ENCODE assay signal across 8 cellular contexts in genomic region chr19:48633148-48634035, GRCh38. TPM values are rescaled to one million over a fixed set of nuclear protein-coding genes. Genes with fewer than 3 reads are reported as not detected.
A peak's percentile ranks its signal among the peaks of the same experiment; 100 is the strongest.
DNase-seq lines count a peak whose midpoint lies in the region; ATAC-seq and TF ChIP-seq lines count a peak whose summit lies in the region.

No MANE protein-coding gene starts in this region.

- TF ChIP-seq POLR2A in esophagus muscularis mucosa (IDR thresholded peaks at IDR 0.05; ENCODE audit: low read depth) = no peak

- H3K79me2 ChIP-seq in DOHH2 (ENCODE audit: control insufficient read depth, low read length) = peaks cover 27% of the 10 kb centered on the region

- POLR2A ChIA-PET in Panc1 (lab: Charles Lee) = interaction anchor here (0.6 kb wide), 1 partner anchor 253 kb away, joined by 5 read pairs; no protein-coding TSS in a partner anchor

- H3K4me1 Mint-ChIP-seq in mesothelial cell of epicardium = peaks cover 38% of the 10 kb centered on the region

- no TSS peak for BruUV-seq in Panc1 (replicated peaks; lab: Mats Ljungman, UMichigan)

- no peaks in the 10 kb centered on the region for H3K27me3 Mint-ChIP-seq in mesothelial cell of epicardium (ENCODE audit: low read depth)

- no peaks in the 10 kb centered on the region for H3K9me3 Mint-ChIP-seq in mesothelial cell of epicardium

- in situ Hi-C loops in Panc1 (cut with HindIII; ENCODE audit: low pct_unique_long_range_greater_than_20kb, low sequenced_read_pairs) (no loop called here), KBM-7 (cut with MboI; ENCODE audit: low pct_unique_long_range_greater_than_20kb, low sequenced_read_pairs) (no loop called here)

- CTCF ChIA-PET in Panc1 (lab: Charles Lee) = no interaction called here

- DNase-seq in Panc1 (ENCODE audit: low read depth, low spot score) (no peak), esophagus muscularis mucosa (ENCODE audit: extremely low spot score) (no peak), COLO668 (lab: John Stamatoyannopoulos, UW; ENCODE audit: unreplicated experiment) (no peak), KBM-7 (no peak), mesothelial cell of epicardium (ENCODE audit: low spot score in 2 of 2, unreplicated experiment in 2 of 2) (no peak), aorta (no peak)

- H3K9ac ChIP-seq in rectal smooth muscle tissue (ENCODE audit: low read length) = no peak overlapping the region

- H3K9me3 ChIP-seq in DOHH2 (ENCODE audit: control insufficient read depth, insufficient read depth, low read length) (no peaks in the 10 kb centered on the region), Panc1 (ENCODE audit: control insufficient read depth, insufficient read depth, low read depth, low read length) (no peaks in the 10 kb centered on the region), esophagus muscularis mucosa (no peaks in the 10 kb centered on the region), aorta (ENCODE audit: control insufficient read depth, low read length) (no peaks in the 10 kb centered on the region)

- intact Hi-C loops in Panc1 (cut with micrococcal nuclease; ENCODE audit: unreplicated experiment) (no loop called here), esophagus muscularis mucosa (cut with DNase I) (no loop called here), aorta (cut with DNase I) (loop anchor here in 1 of 2 donors (10.0 kb wide), 1 partner anchor 1359 kb away; the partner anchor contains the start of gene INAFM1)

- H3K36me3 ChIP-seq in DOHH2 (ENCODE audit: control insufficient read depth, low read length) = peaks cover 35% of the 10 kb centered on the region
- no peaks in the 10 kb centered on the region; the same call in 1 of the 2 replicates for H3K36me3 ChIP-seq in Panc1 (ENCODE audit: control insufficient read depth, insufficient read depth, low read length)
- peaks cover 0 to 35% (median 0%) of the 10 kb centered on the region in 4 donors for H3K36me3 ChIP-seq in esophagus muscularis mucosa
- peaks cover 16% of the 10 kb centered on the region for H3K36me3 ChIP-seq in rectal smooth muscle tissue (ENCODE audit: control insufficient read depth, insufficient read depth, low read length)
- H3K36me3 ChIP-seq in aorta (ENCODE audit: control insufficient read depth in 1 of 2, insufficient read depth in 2 of 2, low read length in 1 of 2) = no peaks in the 10 kb centered on the region

- peaks cover 19% of the 10 kb centered on the region for H3F3A ChIP-seq in DOHH2 (ENCODE audit: control insufficient read depth, insufficient read depth)

- H3K4me3 ChIP-seq in DOHH2 (ENCODE audit: low read length) = peak overlapping the region; percentile 87
- H3K4me3 ChIP-seq in Panc1 (ENCODE audit: low read depth in 2 of 2, low read length in 2 of 2) = peak overlapping the region in 1 of 2 experiments; percentile 10; a peak in 2 of 4 replicates
- H3K4me3 ChIP-seq in esophagus muscularis mucosa = peak overlapping the region in 3 of 4 donors; percentile 78 to 81 (median 79)
- peak overlapping the region; percentile 52 for H3K4me3 ChIP-seq in rectal smooth muscle tissue (ENCODE audit: low read length)
- H3K4me3 ChIP-seq in aorta (ENCODE audit: low read length in 2 of 2) = no peak overlapping the region

- H3K4me3 Mint-ChIP-seq in mesothelial cell of epicardium = no peak overlapping the region

- peak overlapping the region; percentile 93 for H3K4me2 ChIP-seq in DOHH2 (ENCODE audit: low read length)

- TF ChIP-seq CTCF in DOHH2 (IDR thresholded peaks at IDR 0.05; ENCODE audit: low read depth, low read length, poor library complexity, severe bottlenecking) (no peak), Panc1 (IDR thresholded peaks at IDR 0.05) (no peak), esophagus muscularis mucosa (IDR thresholded peaks at IDR 0.05) (no peak), mesothelial cell of epicardium (IDR thresholded peaks at IDR 0.05; ENCODE audit: unreplicated experiment) (no peak)

- H3K27ac ChIP-seq in DOHH2 (ENCODE audit: low read depth, low read length) = peak overlapping the region; percentile 64
- peak overlapping the region; percentile 96 for H3K27ac ChIP-seq in Panc1 (ENCODE audit: low read length)
- peak overlapping the region; percentile 95 to 100 (median 96) for H3K27ac ChIP-seq in esophagus muscularis mucosa (replicated peaks in 1 of 4)
- peak overlapping the region; percentile 67 for H3K27ac ChIP-seq in rectal smooth muscle tissue (ENCODE audit: low read depth, low read length)
- H3K27ac ChIP-seq in aorta (ENCODE audit: low read depth in 1 of 2, low read length in 2 of 2) = peak overlapping the region in 1 of 2 donors; percentile 20

- H3K4me1 ChIP-seq in DOHH2 (ENCODE audit: control insufficient read depth, low read length) = peaks cover 48% of the 10 kb centered on the region
- H3K4me1 ChIP-seq in Panc1 (ENCODE audit: control insufficient read depth, insufficient read depth, low read length) = peaks cover 25% of the 10 kb centered on the region
- H3K4me1 ChIP-seq in esophagus muscularis mucosa = peaks cover 64 to 90% (median 86%) of the 10 kb centered on the region in 4 donors
- peaks cover 40% of the 10 kb centered on the region for H3K4me1 ChIP-seq in rectal smooth muscle tissue (ENCODE audit: control insufficient read depth, insufficient read depth, low read length)
- H3K4me1 ChIP-seq in aorta (ENCODE audit: control insufficient read depth in 1 of 2, insufficient read depth in 2 of 2, low read length in 2 of 2) = no peaks in the 10 kb centered on the region

- no peak for TF ChIP-seq EP300 in esophagus muscularis mucosa (IDR thresholded peaks at IDR 0.05)

- H3K9me2 ChIP-seq in DOHH2 (replicated peaks; ENCODE audit: control insufficient read depth, low read length) = no peaks in the 10 kb centered on the region

- H3K27me3 ChIP-seq in DOHH2 (ENCODE audit: control insufficient read depth, low read length) = no peaks in the 10 kb centered on the region
- no peaks in the 10 kb centered on the region for H3K27me3 ChIP-seq in Panc1 (ENCODE audit: control insufficient read depth, insufficient read depth, low read length)
- H3K27me3 ChIP-seq in esophagus muscularis mucosa = no peaks in the 10 kb centered on the region
- H3K27me3 ChIP-seq in rectal smooth muscle tissue (ENCODE audit: control insufficient read depth, insufficient read depth, low read length) = no peaks in the 10 kb centered on the region
- no peaks in the 10 kb centered on the region for H3K27me3 ChIP-seq in aorta (ENCODE audit: control insufficient read depth in 1 of 2, insufficient read depth in 2 of 2, low read length in 1 of 2)

- WGBS in esophagus muscularis mucosa = 73% methylated on average over 18 of the region's 22 CpGs
- WGBS in aorta, 2 donors = 70 to 71% methylated on average over 22 of the region's 22 CpGs

- H4K20me1 ChIP-seq in DOHH2 (ENCODE audit: control insufficient read depth, insufficient read depth, low read depth, low read length) = no peaks in the 10 kb centered on the region

- H3K27ac Mint-ChIP-seq in mesothelial cell of epicardium = no peak overlapping the region

- ATAC-seq in Panc1 (no peak), aorta (ENCODE audit: low FRiP score) (no peak)

- peaks cover 4% of the 10 kb centered on the region for H3K36me3 Mint-ChIP-seq in mesothelial cell of epicardium

RNA-seq across cellular contexts. Expression of gene DBP, which starts 3.8 kb away (rescaled TPM):
- total RNA-seq in Panc1 (2021; ENCODE audit: unreplicated experiment) = 7.4 TPM
- 10.4 TPM for polyA plus RNA-seq in Panc1 (2012; ENCODE audit: insufficient read length)
- 1 to 10 TPM; 3.0 to 9.3 (median 7.2) TPM for total RNA-seq in esophagus muscularis mucosa
- total RNA-seq in mesothelial cell of epicardium = 11.5 to 13.2 TPM (median 13.1 TPM) in 3 replicates
- 10 to 100 TPM in 1 of 2 donors, 1 to 10 TPM in 1; 1.5 to 10.7 TPM for total RNA-seq in aorta
- polyA plus RNA-seq in aorta = 1 to 10 TPM; 5.3 to 6.8 TPM

RNA-seq across cellular contexts. Expression of gene CA11, which starts 12.6 kb away (rescaled TPM):
- 12.6 TPM for total RNA-seq in Panc1 (2021; ENCODE audit: unreplicated experiment)
- polyA plus RNA-seq in Panc1 (2012; ENCODE audit: insufficient read length) = 18.7 TPM
- total RNA-seq in esophagus muscularis mucosa = 10 to 100 TPM; 11.9 to 16.5 (median 14.9) TPM
- total RNA-seq in mesothelial cell of epicardium = 48.2 to 55.0 TPM (median 53.1 TPM) in 3 replicates
- total RNA-seq in aorta = 10 to 100 TPM in 1 of 2 donors, 1 to 10 TPM in 1; 6.4 to 12.0 TPM
- 10 to 100 TPM; 13.9 to 59.5 TPM for polyA plus RNA-seq in aorta

RNA-seq across cellular contexts. Expression of gene SPHK2, which starts 14.1 kb away (rescaled TPM):
- total RNA-seq in Panc1 (2021; ENCODE audit: unreplicated experiment) = 19.5 TPM
- polyA plus RNA-seq in Panc1 (2012; ENCODE audit: insufficient read length) = 20.0 TPM
- 10 to 100 TPM; 15.9 to 24.5 (median 17.0) TPM for total RNA-seq in esophagus muscularis mucosa
- 25.3 to 28.6 TPM (median 27.7 TPM) in 3 replicates for total RNA-seq in mesothelial cell of epicardium
- 10 to 100 TPM; 14.6 to 17.9 TPM for total RNA-seq in aorta
- 10 to 100 TPM; 21.5 to 25.4 TPM for polyA plus RNA-seq in aorta

RNA-seq across cellular contexts. Expression of gene RPL18, which starts 14.4 kb away (rescaled TPM):
- total RNA-seq in Panc1 (2021; ENCODE audit: unreplicated experiment) (670 TPM), esophagus muscularis mucosa (1,000 to 10,000 TPM; 1,298 to 2,105 (median 1,742) TPM), mesothelial cell of epicardium (1,586 to 1,657 TPM (median 1,644 TPM) in 3 replicates), aorta (100 to 1,000 TPM; 900 to 909 TPM)
- 1,127 TPM for polyA plus RNA-seq in Panc1 (2012; ENCODE audit: insufficient read length)
- polyA plus RNA-seq in aorta = 1,000 to 10,000 TPM; 2,172 to 2,376 TPM

RNA-seq across cellular contexts. Expression of gene FAM83E, which starts 18.5 kb away (rescaled TPM):
- total RNA-seq in Panc1 (2021; ENCODE audit: unreplicated experiment) (1.0 TPM), esophagus muscularis mucosa (under 1 TPM; 0.32 to 0.69 (median 0.37) TPM), mesothelial cell of epicardium (2.5 to 3.9 TPM (median 3.7 TPM) in 3 replicates), aorta (under 1 TPM in 1 of 2 donors, not detected in 1; 0.45 TPM)
- polyA plus RNA-seq in Panc1 (2012; ENCODE audit: insufficient read length) = not detected
- 10 to 100 TPM in 1 of 2 donors, under 1 TPM in 1; 0.74 to 12.3 TPM for polyA plus RNA-seq in aorta

Comparison
In these comparisons a context has a peak if more than half of its experiments do, and no peak if none do; other contexts are left out.
1. H3K4me3 ChIP-seq: peak in DOHH2 (single experiment), esophagus muscularis mucosa (3 of 4) and rectal smooth muscle tissue (single experiment); none in aorta (0 of 2).